In the genomic region with DNA sequence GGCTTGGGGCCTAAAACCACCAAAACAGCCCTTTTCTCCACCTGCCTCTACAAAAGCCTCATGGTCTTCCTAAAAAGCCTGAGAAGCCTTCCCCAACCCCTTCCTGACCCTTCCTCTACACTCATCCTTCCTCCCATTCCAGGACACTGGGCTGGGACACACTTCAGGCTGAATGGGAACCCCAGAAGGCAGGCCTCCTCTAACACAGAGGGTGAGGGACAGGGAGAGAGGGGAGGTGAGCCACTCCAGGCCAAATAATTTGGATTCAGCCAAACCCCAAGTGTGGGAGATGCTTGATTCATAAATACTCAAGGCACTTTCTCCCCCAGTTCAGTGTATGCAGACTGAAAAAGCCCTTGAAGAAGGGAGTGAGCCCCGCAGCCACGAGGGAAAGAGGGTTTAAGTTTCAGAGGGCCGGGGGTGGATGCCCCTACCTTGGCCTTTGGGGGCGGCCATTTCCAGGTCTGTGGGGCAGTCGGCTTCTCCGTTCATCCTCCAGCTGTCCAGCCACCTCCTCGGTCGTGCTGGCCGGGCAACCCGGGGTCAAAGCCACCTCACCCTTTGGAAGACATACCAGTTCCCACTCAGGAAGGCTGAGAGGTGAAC, we compare ENCODE assay signal across 8 cellular contexts. TPM values are rescaled to one million over a fixed set of nuclear protein-coding genes. Genes with fewer than 3 reads are reported as not detected.
DNase-seq lines count a peak whose midpoint lies in the region; ATAC-seq, FAIRE-seq and TF ChIP-seq lines count a peak whose summit lies in the region.
"Had no signal": no experiment of that assay in that cellular context is flagged by ENCODE, and none has a peak within 500 bp of the region (broad histone marks: within the 10 kb centered on the region; RNA-seq: fewer than 3 reads in every experiment).

No MANE protein-coding gene starts in this region.

- POLR2A ChIA-PET in WTC11 (lab: Charles Lee) = interaction anchor here (0.5 to 1.7 kb wide), 7 partner anchors 12 to 137 kb away, joined by 3 to 9 read pairs (median 3); no protein-coding TSS in a partner anchor

- peak overlapping the region; percentile 91 for H3K27ac Mint-ChIP-seq in WTC11

- H3K27ac ChIP-seq in hepatocyte = peak overlapping the region; percentile 100

- H3K9me2 ChIP-seq in hepatocyte (replicated peaks; ENCODE audit: insufficient read depth) = no peaks in the 10 kb centered on the region

- H3K4me3 ChIP-seq in hepatocyte = peak overlapping the region; percentile 20

- peak overlapping the region; percentile 82 for H3K4me3 Mint-ChIP-seq in WTC11

- TF ChIP-seq CTCF in WTC11 (IDR thresholded peaks at IDR 0.05) = no peak
- no peak for TF ChIP-seq CTCF in hepatocyte (IDR thresholded peaks at IDR 0.05; ENCODE audit: poor library complexity)

- peaks cover 40% of the 10 kb centered on the region for H3K36me3 Mint-ChIP-seq in WTC11

- peak; percentile 1 for ATAC-seq in HG02870 (IDR thresholded peaks at IDR 0.05; ENCODE audit: unreplicated experiment)
- no peak for ATAC-seq in WTC11
- no peak for ATAC-seq in HG02884 (IDR thresholded peaks at IDR 0.05; ENCODE audit: unreplicated experiment)

- peaks cover 14% of the 10 kb centered on the region for H3K4me1 ChIP-seq in hepatocyte (ENCODE audit: insufficient read depth)

- peaks cover 41% of the 10 kb centered on the region for H3K79me2 ChIP-seq in hepatocyte

- CTCF ChIA-PET in WTC11 (lab: Charles Lee) = interaction anchor here (0.6 to 4.7 kb wide), 24 partner anchors 8 to 385 kb away, joined by 3 to 73 read pairs (median 4); a partner anchor contains a TSS

- no peaks in the 10 kb centered on the region for H3K9me3 ChIP-seq in hepatocyte (ENCODE audit: low read depth)

- DNase-seq in WTC11 (ENCODE audit: low spot score) (no peak), hepatocyte (ENCODE audit: low spot score) (no peak), mesenteric fat pad (ENCODE audit: low spot score) (no peak), GM12891 (ENCODE audit: insufficient read length, low spot score) (no peak)
- DNase-seq in stimulated activated naive CD4-positive, alpha-beta T cell treated with Interleukin-2 at 50 U/mL for 16 hours (lab: John Stamatoyannopoulos, UW) = peak; percentile 29

- H3K27me3 ChIP-seq in hepatocyte = no peaks in the 10 kb centered on the region

- peaks cover 19% of the 10 kb centered on the region for H3K4me1 Mint-ChIP-seq in WTC11

- H3K4me2 ChIP-seq in hepatocyte = peak overlapping the region; percentile 97

- TF ChIP-seq POLR2A in GM12891 (IDR thresholded peaks at IDR 0.05; ENCODE audit: low read depth, low read length) = no peak

- FAIRE-seq in GM12891 (lab: Jason Lieb, UNC) = no peak

- peaks cover 20% of the 10 kb centered on the region for H4K20me1 ChIP-seq in hepatocyte (ENCODE audit: insufficient read depth, poor library complexity, severe bottlenecking)

- no peaks in the 10 kb centered on the region for H3K27me3 Mint-ChIP-seq in WTC11 (ENCODE audit: low read depth)

- no peaks in the 10 kb centered on the region for H3K9me3 Mint-ChIP-seq in WTC11

- 19% methylated on average over 10 of the region's 10 CpGs for WGBS in hepatocyte (ENCODE audit: low lambda C conversion rate, missing lambda C conversion rate)

- H2AFZ ChIP-seq in hepatocyte = no peak overlapping the region

- H3K36me3 ChIP-seq in hepatocyte (replicated peaks; ENCODE audit: insufficient read depth, low read depth) = peaks cover 3% of the 10 kb centered on the region

TF ChIP-seq in WTC11, 78 proteins besides CTCF, POLR2A, EP300 and RAD21 (continues in another document):
- TF ChIP-seq, protein P1, sequence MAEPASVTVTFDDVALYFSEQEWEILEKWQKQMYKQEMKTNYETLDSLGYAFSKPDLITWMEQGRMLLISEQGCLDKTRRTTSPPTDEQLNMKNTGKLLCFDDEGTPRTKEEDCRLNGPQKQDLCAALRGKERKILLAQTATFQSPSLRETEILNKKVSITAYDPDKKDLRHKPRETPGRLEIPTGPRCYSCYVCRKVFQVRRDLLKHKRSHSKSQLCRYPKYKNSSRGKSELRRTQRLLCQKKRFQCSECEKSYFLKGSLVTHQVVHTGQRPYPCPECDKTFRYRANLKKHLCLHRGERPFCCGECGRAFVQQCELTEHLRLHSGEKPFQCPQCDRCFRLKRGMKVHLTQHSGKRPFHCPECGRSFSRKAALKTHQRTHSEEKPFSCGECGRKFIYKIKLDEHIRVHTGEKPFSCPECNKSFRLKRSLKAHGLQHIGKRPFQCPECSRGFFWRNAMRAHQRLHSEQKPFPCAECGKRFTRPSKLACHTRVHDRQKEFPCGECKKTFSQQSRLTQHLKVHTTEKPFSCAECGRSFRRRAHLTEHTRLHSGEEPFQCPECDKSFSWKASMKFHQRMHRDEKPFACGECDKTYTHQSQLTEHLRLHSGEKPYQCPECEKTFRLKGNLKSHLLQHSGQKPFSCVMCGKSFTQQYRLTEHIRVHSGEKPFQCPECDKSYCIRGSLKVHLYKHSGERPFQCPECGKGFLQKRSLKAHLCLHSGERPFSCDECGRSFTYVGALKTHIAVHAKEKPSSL (CRISPR knock-in tag; conservative IDR thresholded peaks at IDR 0.05) = no peak
- TF ChIP-seq OVOL2 (CRISPR knock-in tag; IDR thresholded peaks at IDR 0.05; ENCODE audit: borderline replicate concordance) = no peak
- no peak for TF ChIP-seq RORB (CRISPR knock-in tag; IDR thresholded peaks at IDR 0.05)
- TF ChIP-seq ZBTB21 (CRISPR knock-in tag; IDR thresholded peaks at IDR 0.05; ENCODE audit: borderline replicate concordance) = no peak
- no peak for TF ChIP-seq GTF2I (CRISPR knock-in tag; conservative IDR thresholded peaks at IDR 0.05)
- TF ChIP-seq, protein P2, sequence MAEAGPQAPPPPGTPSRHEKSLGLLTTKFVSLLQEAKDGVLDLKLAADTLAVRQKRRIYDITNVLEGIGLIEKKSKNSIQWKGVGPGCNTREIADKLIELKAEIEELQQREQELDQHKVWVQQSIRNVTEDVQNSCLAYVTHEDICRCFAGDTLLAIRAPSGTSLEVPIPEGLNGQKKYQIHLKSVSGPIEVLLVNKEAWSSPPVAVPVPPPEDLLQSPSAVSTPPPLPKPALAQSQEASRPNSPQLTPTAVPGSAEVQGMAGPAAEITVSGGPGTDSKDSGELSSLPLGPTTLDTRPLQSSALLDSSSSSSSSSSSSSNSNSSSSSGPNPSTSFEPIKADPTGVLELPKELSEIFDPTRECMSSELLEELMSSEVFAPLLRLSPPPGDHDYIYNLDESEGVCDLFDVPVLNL (CRISPR knock-in tag; IDR thresholded peaks at IDR 0.05; ENCODE audit: borderline replicate concordance, low read depth) = no peak

TF ChIP-seq in GM12891, 5 proteins besides CTCF, POLR2A, EP300 and RAD21:
- TF ChIP-seq PAX5 (IDR thresholded peaks at IDR 0.05; ENCODE audit: insufficient read depth, low read length, severe bottlenecking) (no peak), TAF1 (IDR thresholded peaks at IDR 0.05; ENCODE audit: low read depth, low read length) (no peak), POU2F2 (IDR thresholded peaks at IDR 0.05; ENCODE audit: low read depth, low read length) (no peak), SPI1 (IDR thresholded peaks at IDR 0.05; ENCODE audit: low read depth, low read length) (no peak), POLR2AphosphoS5 (IDR thresholded peaks at IDR 0.05; ENCODE audit: low read depth, low read length) (no peak)

RNA-seq across cellular contexts. Expression of a gene that starts 1.6 kb away (rescaled TPM):
- total RNA-seq in WTC11 (2021) (69.5 to 77.1 TPM (median 75.9 TPM) in 3 replicates), hepatocyte (35.0 and 38.9 TPM in 2 replicates), mesenteric fat pad (41.2 TPM)
- 37.2 and 41.1 TPM in 2 replicates for polyA plus RNA-seq in hepatocyte
- polyA plus RNA-seq in GM12891 (2012; ENCODE audit: low read depth, missing spikeins) = 46.6 TPM

RNA-seq across cellular contexts. Expression of a gene that starts 18.2 kb away (rescaled TPM):
- total RNA-seq in WTC11 (2021) = 113 to 124 TPM (median 114 TPM) in 3 replicates
- 64.0 and 64.3 TPM in 2 replicates for total RNA-seq in hepatocyte
- polyA plus RNA-seq in hepatocyte = 28.7 and 29.2 TPM in 2 replicates
- total RNA-seq in mesenteric fat pad = 64.5 TPM
- polyA plus RNA-seq in GM12891 (2012; ENCODE audit: low read depth, missing spikeins) = 25.2 TPM

RNA-seq across cellular contexts. Expression of a gene that starts 31.1 kb away (rescaled TPM):
- total RNA-seq in WTC11 (2021) (21.9 to 26.9 TPM (median 25.3 TPM) in 3 replicates), hepatocyte (27.7 and 31.3 TPM in 2 replicates), mesenteric fat pad (35.8 TPM)
- polyA plus RNA-seq in hepatocyte = 46.8 and 54.6 TPM in 2 replicates
- 22.5 TPM for polyA plus RNA-seq in GM12891 (2012; ENCODE audit: low read depth, missing spikeins)

RNA-seq across cellular contexts. Expression of a gene that starts 47.3 kb away (rescaled TPM):
- 0.11 to 0.23 TPM (median 0.14 TPM) in 3 replicates for total RNA-seq in WTC11 (2021)
- total RNA-seq in hepatocyte = 0.23 TPM in 1 of 2 replicates, not detected in the other
- polyA plus RNA-seq in hepatocyte = 0.71 and 2.0 TPM in 2 replicates
- total RNA-seq in mesenteric fat pad = not detected
- 0.83 TPM for polyA plus RNA-seq in GM12891 (2012; ENCODE audit: low read depth, missing spikeins)
- total RNA-seq: RPMI7951 had no signal

RNA-seq across cellular contexts. Expression of a gene that starts 50.1 kb away (rescaled TPM):
- total RNA-seq in WTC11 (2021) = 0.05 to 0.14 TPM in 2 of 3 replicates, not detected in the other
- total RNA-seq in hepatocyte = not detected in 2 replicates
- polyA plus RNA-seq in hepatocyte = not detected in 2 replicates
- 0.35 TPM for total RNA-seq in mesenteric fat pad
- 0.03 TPM for polyA plus RNA-seq in GM12891 (2012; ENCODE audit: low read depth, missing spikeins)
- total RNA-seq: RPMI7951 had no signal
